8 cellular contexts compared by ENCODE assay signal in genomic region chr7:129433823-129434171, GRCh38. TPM values are rescaled to one million over a fixed set of nuclear protein-coding genes. Genes with fewer than 3 reads are reported as not detected.
DNase-seq lines count a peak whose midpoint lies in the region; ATAC-seq and TF ChIP-seq lines count a peak whose summit lies in the region.

No MANE protein-coding gene starts in this region.

- H3K4me3 ChIP-seq in iPS-18c (ENCODE audit: insufficient read depth, low read depth, low read length): peak overlapping the region; percentile 80

- TF ChIP-seq CTCF in Calu3 (IDR thresholded peaks at IDR 0.05; ENCODE audit: unreplicated experiment): no peak

- no TSS peak for BruUV-seq in Calu3 (replicated peaks; lab: Mats Ljungman, UMichigan)

- intact Hi-C loops in Calu3 (cut with micrococcal nuclease; ENCODE audit: unreplicated experiment): no loop called here

- peaks cover 15% of the 10 kb centered on the region for H3K27me3 Mint-ChIP-seq in Calu3 (ENCODE audit: unreplicated experiment)
- H3K27me3 Mint-ChIP-seq in activated naive CD8-positive, alpha-beta T cell: peaks cover 21% of the 10 kb centered on the region
- peaks cover 27% of the 10 kb centered on the region for H3K27me3 Mint-ChIP-seq in stimulated activated naive CD8-positive, alpha-beta T cell treated with anti-CD3 and anti-CD28 coated beads, Interleukin-15, Interleukin-2, amounts not matched to agents 100 ng/mL and 50 ng/mL, for 24 hours

- peaks cover 26% of the 10 kb centered on the region for H3K4me1 Mint-ChIP-seq in Calu3 (ENCODE audit: low read depth, unreplicated experiment)
- peaks cover 29% of the 10 kb centered on the region for H3K4me1 Mint-ChIP-seq in activated naive CD8-positive, alpha-beta T cell (ENCODE audit: low read depth)
- H3K4me1 Mint-ChIP-seq in stimulated activated naive CD8-positive, alpha-beta T cell treated with anti-CD3 and anti-CD28 coated beads, Interleukin-15, Interleukin-2, amounts not matched to agents 100 ng/mL and 50 ng/mL, for 24 hours (ENCODE audit: low read depth): peaks cover 44% of the 10 kb centered on the region

- CTCF ChIA-PET in Calu3 (lab: Charles Lee): interaction anchor here (0.8 to 2.6 kb wide), 6 partner anchors 10 to 270 kb away, joined by 3 to 21 read pairs (median 6); no protein-coding TSS in a partner anchor

- H3K9me3 Mint-ChIP-seq in Calu3 (ENCODE audit: low read depth, unreplicated experiment): no peaks in the 10 kb centered on the region
- no peaks in the 10 kb centered on the region for H3K9me3 Mint-ChIP-seq in activated naive CD8-positive, alpha-beta T cell (ENCODE audit: low read depth)
- H3K9me3 Mint-ChIP-seq in stimulated activated naive CD8-positive, alpha-beta T cell treated with anti-CD3 and anti-CD28 coated beads, Interleukin-15, Interleukin-2, amounts not matched to agents 100 ng/mL and 50 ng/mL, for 24 hours: no peaks in the 10 kb centered on the region

- peak overlapping the region; percentile 94 for H3K4me3 Mint-ChIP-seq in Calu3 (ENCODE audit: low read depth, unreplicated experiment)
- peak overlapping the region; percentile 93 for H3K4me3 Mint-ChIP-seq in activated naive CD8-positive, alpha-beta T cell
- H3K4me3 Mint-ChIP-seq in stimulated activated naive CD8-positive, alpha-beta T cell treated with anti-CD3 and anti-CD28 coated beads, Interleukin-15, Interleukin-2, amounts not matched to agents 100 ng/mL and 50 ng/mL, for 24 hours: peak overlapping the region; percentile 93

- no peaks in the 10 kb centered on the region for H3K9me3 ChIP-seq in iPS-18c (ENCODE audit: control insufficient read depth, insufficient read depth, low read length)

- DNase-seq in Calu3 (peak; percentile 48), HT-29 (ENCODE audit: low spot score) (no peak)
- no peak for DNase-seq in stimulated activated CD4-positive, alpha-beta T cell treated with anti-CD3 and anti-CD28 coated beads, Interleukin-12 subunit alpha, Interleukin-12 subunit beta, amount 100 ng/mL, for 4 hours

- peak; percentile 50 for ATAC-seq in GM21367 (IDR thresholded peaks at IDR 0.05; ENCODE audit: unreplicated experiment)
- ATAC-seq in HG03558 (IDR thresholded peaks at IDR 0.05; ENCODE audit: extremely low read depth, unreplicated experiment): peak; percentile 26

- H3K27ac Mint-ChIP-seq in Calu3 (ENCODE audit: unreplicated experiment): peak overlapping the region; percentile 73
- H3K27ac Mint-ChIP-seq in activated naive CD8-positive, alpha-beta T cell: peak overlapping the region; percentile 61
- H3K27ac Mint-ChIP-seq in stimulated activated naive CD8-positive, alpha-beta T cell treated with anti-CD3 and anti-CD28 coated beads, Interleukin-15, Interleukin-2, amounts not matched to agents 100 ng/mL and 50 ng/mL, for 24 hours: peak overlapping the region; percentile 85

- peaks cover 25% of the 10 kb centered on the region for H3K36me3 Mint-ChIP-seq in Calu3 (ENCODE audit: insufficient read depth, unreplicated experiment)
- H3K36me3 Mint-ChIP-seq in activated naive CD8-positive, alpha-beta T cell: peaks cover 6% of the 10 kb centered on the region
- H3K36me3 Mint-ChIP-seq in stimulated activated naive CD8-positive, alpha-beta T cell treated with anti-CD3 and anti-CD28 coated beads, Interleukin-15, Interleukin-2, amounts not matched to agents 100 ng/mL and 50 ng/mL, for 24 hours (ENCODE audit: low read depth): peaks cover 15% of the 10 kb centered on the region

RNA-seq across cellular contexts. Expression of gene STRIP2, which starts 0.4 kb away (rescaled TPM):
- total RNA-seq in Calu3 (2022): 10.1 and 13.2 TPM in 2 replicates
- total RNA-seq in HT-29 (2014; rRNA removed; shearing (Covaris generic)): 2.8 and 3.1 TPM in 2 replicates
